8 cellular contexts compared by ENCODE assay signal in the genomic region with DNA sequence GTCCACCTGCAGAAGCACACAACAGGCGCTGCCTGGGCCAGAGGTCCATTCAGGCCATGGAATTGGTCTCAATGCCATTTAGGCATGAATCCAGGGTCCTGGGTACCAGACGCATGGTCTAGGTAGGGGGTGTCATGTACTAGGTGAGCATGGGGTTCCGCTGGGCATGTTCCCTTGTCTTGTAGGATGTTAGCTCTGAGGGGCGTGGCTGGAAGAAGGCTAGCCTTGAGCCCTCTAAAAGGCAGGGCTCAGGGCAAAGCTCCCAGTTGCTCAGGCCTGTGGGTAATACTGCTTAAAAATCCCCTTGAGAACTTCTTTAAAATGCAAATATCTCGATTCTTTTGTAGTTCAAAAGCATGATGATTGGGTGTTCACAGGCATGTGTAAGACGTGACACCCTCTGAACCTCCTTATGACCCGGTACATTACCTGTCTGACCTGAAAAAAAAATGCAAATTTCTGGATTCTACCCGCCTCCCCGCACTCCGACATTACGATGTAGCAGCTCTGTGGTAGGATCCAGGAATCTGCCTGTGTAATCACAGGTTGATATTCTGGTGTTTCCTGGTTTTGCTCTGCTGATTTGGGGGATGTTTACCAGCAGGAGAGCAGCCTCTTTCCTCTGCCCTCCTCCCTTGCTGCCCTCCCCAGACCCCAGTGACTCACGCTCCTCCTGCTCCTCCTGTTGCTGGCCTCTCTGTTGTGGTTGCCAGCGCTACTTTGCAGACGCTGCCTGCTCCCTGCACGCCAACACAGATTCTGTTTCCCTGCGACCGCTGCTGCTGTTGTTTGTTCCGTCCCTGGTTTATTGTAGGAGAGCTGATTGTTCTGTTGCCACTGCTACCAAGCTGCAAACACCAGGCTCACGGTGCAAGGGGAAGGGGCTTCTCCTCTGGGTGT. TPM values are rescaled to one million over a fixed set of nuclear protein-coding genes. Genes with fewer than 3 reads are reported as not detected.
DNase-seq lines count a peak whose midpoint lies in the region; ATAC-seq and TF ChIP-seq lines count a peak whose summit lies in the region.

No MANE protein-coding gene starts in this region.

- H3K27me3 ChIP-seq in CD8-positive, alpha-beta T cell (ENCODE audit: insufficient read depth, low read length): no peaks in the 10 kb centered on the region
- H3K27me3 ChIP-seq in smooth muscle cell (ENCODE audit: low read depth): no peaks in the 10 kb centered on the region

- H3K36me3 ChIP-seq in CD8-positive, alpha-beta T cell (ENCODE audit: insufficient read depth, low read length): no peaks in the 10 kb centered on the region
- H3K36me3 ChIP-seq in smooth muscle cell (ENCODE audit: low read depth): no peaks in the 10 kb centered on the region

- peak; percentile 45 to 88 (median 76) for DNase-seq in CD8-positive, alpha-beta T cell
- DNase-seq in T-helper 9 cell (peak; percentile 64), iPS-NIHi7 (ENCODE audit: extremely low spot score) (peak; percentile 78), smooth muscle cell (lab: John Stamatoyannopoulos, UW; ENCODE audit: unreplicated experiment) (peak; percentile 31), GDM1 (lab: John Stamatoyannopoulos, UW) (no peak)

- H3K9me3 Mint-ChIP-seq in CD8-positive, alpha-beta T cell: peaks cover 5% of the 10 kb centered on the region
- H3K9me3 Mint-ChIP-seq in brain: peaks cover 6 to 18% (median 16%) of the 10 kb centered on the region in 5 experiments

- no peaks in the 10 kb centered on the region for H4K20me1 ChIP-seq in smooth muscle cell (ENCODE audit: low read depth)

- no peak for TF ChIP-seq CTCF in CD8-positive, alpha-beta T cell (IDR thresholded peaks at IDR 0.05)
- TF ChIP-seq CTCF in brain (conservative IDR thresholded peaks at IDR 0.05) (no peak), smooth muscle cell (IDR thresholded peaks at IDR 0.05; ENCODE audit: borderline replicate concordance, insufficient read depth, poor library complexity, severe bottlenecking) (no peak)

- peak overlapping the region; percentile 94 for H3K27ac Mint-ChIP-seq in CD8-positive, alpha-beta T cell
- peak overlapping the region; percentile 92 to 96 (median 93) for H3K27ac Mint-ChIP-seq in brain

- POLR2A ChIA-PET in CD8-positive, alpha-beta T cell (lab: Charles Lee): interaction anchor here (0.7 to 2.0 kb wide), 6 partner anchors 9 to 164 kb away, joined by 3 to 10 read pairs (median 4); a partner anchor contains a TSS

- peak overlapping the region; percentile 87 for H3K9ac ChIP-seq in smooth muscle cell (ENCODE audit: low read depth)

- H3K36me3 Mint-ChIP-seq in CD8-positive, alpha-beta T cell: no peaks in the 10 kb centered on the region
- H3K36me3 Mint-ChIP-seq in brain: peaks cover 5% of the 10 kb centered on the region

- intact Hi-C loops in CD8-positive, alpha-beta T cell (cut with DNase I, micrococcal nuclease): loop anchor here (1.0 to 5.0 kb wide), 7 partner anchors 59 to 745 kb away; a partner anchor contains a TSS

- peak; percentile 86 for ATAC-seq in CD8-positive, alpha-beta T cell
- peak; percentile 79 for ATAC-seq in GM19372 (IDR thresholded peaks at IDR 0.05; ENCODE audit: low read depth, unreplicated experiment)
- ATAC-seq in HG03469 (IDR thresholded peaks at IDR 0.05; ENCODE audit: unreplicated experiment): peak; percentile 75

- H3K4me3 Mint-ChIP-seq in CD8-positive, alpha-beta T cell: peak overlapping the region; percentile 86
- H3K4me3 Mint-ChIP-seq in brain: peak overlapping the region; percentile 68 to 83 (median 75)

- peak overlapping the region; percentile 32 for H3K4me3 ChIP-seq in CD8-positive, alpha-beta T cell (ENCODE audit: low read depth, low read length)
- peak overlapping the region; percentile 28 for H3K4me3 ChIP-seq in smooth muscle cell

- peak overlapping the region; percentile 64 for H2AFZ ChIP-seq in smooth muscle cell (ENCODE audit: low read depth)

- H3K9me3 ChIP-seq in CD8-positive, alpha-beta T cell (ENCODE audit: low read length): no peaks in the 10 kb centered on the region
- no peaks in the 10 kb centered on the region for H3K9me3 ChIP-seq in smooth muscle cell (replicated peaks; ENCODE audit: low read depth)

- peak overlapping the region; percentile 82 for H3K4me2 ChIP-seq in smooth muscle cell

- 22% methylated on average over 19 of the region's 19 CpGs for WGBS in smooth muscle cell (ENCODE audit: low lambda C conversion rate)

- peaks cover 19% of the 10 kb centered on the region for H3F3A ChIP-seq in smooth muscle cell (ENCODE audit: low read depth)

- no peaks in the 10 kb centered on the region for H3K27me3 Mint-ChIP-seq in CD8-positive, alpha-beta T cell (ENCODE audit: low read depth)
- no peaks in the 10 kb centered on the region for H3K27me3 Mint-ChIP-seq in brain

- CTCF ChIA-PET in CD8-positive, alpha-beta T cell (lab: Charles Lee): interaction anchor here (0.9 to 1.3 kb wide), 2 partner anchors 67 to 488 kb away, joined by 3 read pairs; no protein-coding TSS in a partner anchor

- H3K4me1 Mint-ChIP-seq in CD8-positive, alpha-beta T cell (ENCODE audit: low read depth): peaks cover 30% of the 10 kb centered on the region
- peaks cover 40% of the 10 kb centered on the region for H3K4me1 Mint-ChIP-seq in brain

- H3K4me1 ChIP-seq in CD8-positive, alpha-beta T cell (ENCODE audit: insufficient read depth, low read length): peaks cover 18% of the 10 kb centered on the region
- H3K4me1 ChIP-seq in smooth muscle cell (ENCODE audit: low read depth): peaks cover 23% of the 10 kb centered on the region

- H3K79me2 ChIP-seq in smooth muscle cell (ENCODE audit: low read depth): no peaks in the 10 kb centered on the region

- H3K27ac ChIP-seq in CD8-positive, alpha-beta T cell (ENCODE audit: low read depth, low read length): peak overlapping the region; percentile 43
- peak overlapping the region; percentile 92 for H3K27ac ChIP-seq in smooth muscle cell (ENCODE audit: low read depth)

RNA-seq across cellular contexts. Expression of a gene that starts 5.7 kb away (rescaled TPM):
- not detected for total RNA-seq in CD8-positive, alpha-beta T cell
- polyA plus RNA-seq in brain (ENCODE audit: insufficient read depth, low read depth, low replicate concordance) (0.29 TPM), smooth muscle cell (not detected in 2 replicates)
- 0.09 TPM in 1 of 2 replicates, not detected in the other for total RNA-seq in smooth muscle cell
